Comparison of ENCODE assay signal across 8 cellular contexts in the genomic region with DNA sequence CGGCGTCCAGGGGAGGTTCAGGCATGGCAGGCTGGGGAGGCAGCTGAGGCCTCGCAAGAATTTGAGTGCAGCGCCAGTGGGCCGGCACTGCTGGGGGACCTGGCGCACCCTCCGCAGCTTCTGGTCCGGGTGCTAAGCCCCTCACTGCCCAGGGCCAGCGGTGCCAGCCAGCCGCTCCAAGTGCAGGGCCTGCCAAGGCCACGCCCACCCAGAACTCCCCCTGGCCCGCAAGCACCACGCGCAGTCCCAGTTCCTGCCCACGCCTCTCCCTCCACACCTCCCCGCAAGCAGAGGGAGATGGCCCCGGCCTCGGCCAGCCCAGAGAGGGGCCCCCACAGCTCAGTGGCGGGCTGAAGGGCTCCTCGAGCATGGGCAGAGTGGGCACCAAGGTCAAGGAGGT.
"Had no signal": no experiment of that assay in that cellular context is flagged by ENCODE, and none has a peak within 500 bp of the region (broad histone marks: within the 10 kb centered on the region; RNA-seq: fewer than 3 reads in every experiment).

No MANE protein-coding gene starts in this region.

- H3K4me3 Mint-ChIP-seq: HFFc6 had no signal

- H2AFZ ChIP-seq: GM23248 had no signal

- H3K9me3 ChIP-seq: HAP-1 had no signal

- DNase-seq: GM23248, GOT3, H7, HFFc6, IMR-90 had no signal

- H3K27ac Mint-ChIP-seq: HFFc6 had no signal

- H3K36me3 ChIP-seq: HAP-1 had no signal

- H3K4me1 ChIP-seq: HAP-1 had no signal

- H3K4me3 ChIP-seq: GM23248, HAP-1, K562 had no signal

- ATAC-seq: HCT116, K562 had no signal

- H3K9ac ChIP-seq: GM23248 had no signal

- H3K27ac ChIP-seq: GM23248 had no signal
